ENCODE assay signal across 31 cellular contexts in genomic region chr1:236602171-236602570, GRCh38. TPM values are rescaled to one million over a fixed set of nuclear protein-coding genes. Genes with fewer than 3 reads are reported as not detected.
DNase-seq lines count a peak whose midpoint lies in the region; ATAC-seq, FAIRE-seq and TF ChIP-seq lines count a peak whose summit lies in the region.
"Had no signal": no experiment of that assay in that cellular context is flagged by ENCODE, and none has a peak within 500 bp of the region (broad histone marks: within the 10 kb centered on the region; RNA-seq: fewer than 3 reads in every experiment).

No MANE protein-coding gene starts in this region.

- H2AFZ ChIP-seq in Loucy (ENCODE audit: low read length) (no peak overlapping the region), endothelial cell of umbilical vein (ENCODE audit: low read depth, low read length) (no peak overlapping the region)
- H2AFZ ChIP-seq: GM23248 had no signal

- H3K9ac ChIP-seq in Loucy (ENCODE audit: low read depth, low read length, poor library complexity, severe bottlenecking): no peak overlapping the region
- H3K9ac ChIP-seq in endothelial cell of umbilical vein (replicated peaks; ENCODE audit: extremely low read depth, insufficient read depth, low read length): no peak overlapping the region
- H3K9ac ChIP-seq: GM23248 had no signal

- intact Hi-C loops in natural killer cell (cut with micrococcal nuclease) (no loop called here), endothelial cell of umbilical vein (cut with micrococcal nuclease) (loop anchor here (10.0 kb wide), 1 partner anchor 317 kb away; the partner anchor contains the start of gene ERO1B), heart right ventricle (cut with DNase I) (loop anchor here in 5 of 10 donors (10.0 kb wide), 2 partner anchors 193 to 263 kb away; partner anchors contain the start of gene MTR (in 5 of the 5))

- H3K4me1 Mint-ChIP-seq in natural killer cell treated with Interleukin-12 subunit alpha and Interleukin-12 subunit beta and Interleukin-15 and Interleukin-18, amount 100 ng/mL, for 72 hours (ENCODE audit: low read depth in 2 of 2): peaks cover 14% of the 10 kb centered on the region in 2 donors
- peaks cover 9 to 18% of the 10 kb centered on the region in 2 donors for H3K4me1 Mint-ChIP-seq in natural killer cell
- H3K4me1 Mint-ChIP-seq in stimulated activated memory B cell treated with anti-CD40 and anti-IgM and Interleukin-4, amounts not matched to agents 10 μg/mL and 1 μg/mL and 100 μg/mL, for 72 hours: peaks cover 20% of the 10 kb centered on the region
- H3K4me1 Mint-ChIP-seq in activated CD4-positive, alpha-beta T cell treated with anti-CD3 and anti-CD28 coated beads, Interleukin-2, amount 10 ng/mL, durations not matched to agents 7 days and 5 days: peaks cover 29% of the 10 kb centered on the region

- no peaks in the 10 kb centered on the region for H3K9me3 Mint-ChIP-seq in natural killer cell treated with Interleukin-12 subunit alpha and Interleukin-12 subunit beta and Interleukin-15 and Interleukin-18, amount 100 ng/mL, for 72 hours
- H3K9me3 Mint-ChIP-seq in natural killer cell: no peaks in the 10 kb centered on the region
- no peaks in the 10 kb centered on the region for H3K9me3 Mint-ChIP-seq in stimulated activated memory B cell treated with anti-CD40 and anti-IgM and Interleukin-4, amounts not matched to agents 10 μg/mL and 1 μg/mL and 100 μg/mL, for 72 hours
- H3K9me3 Mint-ChIP-seq in activated CD4-positive, alpha-beta T cell treated with anti-CD3 and anti-CD28 coated beads, Interleukin-2, amount 10 ng/mL, durations not matched to agents 7 days and 5 days: no peaks in the 10 kb centered on the region
- H3K9me3 Mint-ChIP-seq: mesothelial cell of epicardium; naive thymus-derived CD8-positive, alpha-beta T cell had no signal

- no peaks in the 10 kb centered on the region for H3K27me3 ChIP-seq in Loucy (ENCODE audit: insufficient read depth, low read length, poor library complexity, severe bottlenecking)
- no peaks in the 10 kb centered on the region for H3K27me3 ChIP-seq in endothelial cell of umbilical vein (ENCODE audit: control insufficient read depth in 2 of 2, insufficient read depth in 2 of 2, low read length in 2 of 2)
- no peaks in the 10 kb centered on the region for H3K27me3 ChIP-seq in heart right ventricle
- H3K27me3 ChIP-seq: ovary, upper lobe of right lung had no signal

- H3K9me1 ChIP-seq in endothelial cell of umbilical vein (replicated peaks; ENCODE audit: control insufficient read depth, extremely low read depth, insufficient read depth, low read length): no peaks in the 10 kb centered on the region

- peaks cover 12% of the 10 kb centered on the region; the same call in 1 of the 2 replicates for H3K36me3 ChIP-seq in Loucy (ENCODE audit: insufficient read depth, low read length)
- peaks cover 0 to 4% of the 10 kb centered on the region in 2 experiments for H3K36me3 ChIP-seq in endothelial cell of umbilical vein (ENCODE audit: control insufficient read depth in 2 of 2, extremely low read depth in 1 of 2, insufficient read depth in 2 of 2, low read length in 2 of 2)
- peaks cover 0 to 58% (median 14%) of the 10 kb centered on the region in 9 donors for H3K36me3 ChIP-seq in heart right ventricle
- H3K36me3 ChIP-seq: ovary had no signal

- H4K20me1 ChIP-seq in Loucy (ENCODE audit: insufficient read depth, low read length, poor library complexity, severe bottlenecking): peaks cover 9% of the 10 kb centered on the region
- H4K20me1 ChIP-seq in endothelial cell of umbilical vein (replicated peaks; ENCODE audit: control insufficient read depth, extremely low read depth, insufficient read depth, low read length): no peaks in the 10 kb centered on the region

- peak overlapping the region; percentile 97 for H3K4me3 ChIP-seq in Loucy (ENCODE audit: low read length, poor library complexity, severe bottlenecking)
- no peak overlapping the region for H3K4me3 ChIP-seq in endothelial cell of umbilical vein (replicated peaks in 1 of 3; ENCODE audit: insufficient read depth in 1 of 3, low read depth in 1 of 3, low read length in 3 of 3)
- H3K4me3 ChIP-seq in heart right ventricle: no peak overlapping the region
- H3K4me3 ChIP-seq: ovary, smooth muscle cell, upper lobe of right lung had no signal

- no peaks in the 10 kb centered on the region for H3K27me3 Mint-ChIP-seq in natural killer cell treated with Interleukin-12 subunit alpha and Interleukin-12 subunit beta and Interleukin-15 and Interleukin-18, amount 100 ng/mL, for 72 hours
- peaks cover 0 to 2% of the 10 kb centered on the region in 2 donors for H3K27me3 Mint-ChIP-seq in natural killer cell (ENCODE audit: low read depth in 2 of 2)
- no peaks in the 10 kb centered on the region for H3K27me3 Mint-ChIP-seq in stimulated activated memory B cell treated with anti-CD40 and anti-IgM and Interleukin-4, amounts not matched to agents 10 μg/mL and 1 μg/mL and 100 μg/mL, for 72 hours
- H3K27me3 Mint-ChIP-seq in activated CD4-positive, alpha-beta T cell treated with anti-CD3 and anti-CD28 coated beads, Interleukin-2, amount 10 ng/mL, durations not matched to agents 7 days and 5 days: no peaks in the 10 kb centered on the region
- H3K27me3 Mint-ChIP-seq: activated CD8-positive, alpha-beta memory T cell treated with anti-CD3 and anti-CD28 coated beads, Interleukin-2, amount 10 ng/mL, durations not matched to agents 7 days and 5 days had no signal

- DNase-seq in natural killer cell treated with Interleukin-12 subunit alpha and Interleukin-12 subunit beta and Interleukin-15 and Interleukin-18, amount 100 ng/mL, for 72 hours (ENCODE audit: low spot score): no peak
- DNase-seq in natural killer cell (no peak), endothelial cell of umbilical vein (ENCODE audit: low read depth, low spot score) (no peak), heart right ventricle (no peak), NCI-H446 treated with DMSO at 0.1 percent for 48 hours (lab: John Stamatoyannopoulos, UW) (no peak)
- DNase-seq in activated CD4-positive, alpha-beta T cell treated with anti-CD3 and anti-CD28 coated beads, Interleukin-2, amount 10 ng/mL, durations not matched to agents 7 days and 5 days: no peak
- DNase-seq: activated CD4-positive, alpha-beta T cell treated with anti-CD3 and anti-CD28 coated beads, Interleukin-2, amount 50 U/mL, for 1 hour; activated CD8-positive, alpha-beta memory T cell treated with anti-CD3 and anti-CD28 coated beads, Interleukin-2, amount 10 ng/mL, durations not matched to agents 7 days and 5 days; C1 segment of cervical spinal cord; Calu3; cerebellar nuclear complex; GM23248; left lung; naive thymus-derived CD8-positive, alpha-beta T cell; NCI-H1694 treated with DMSO at 0.1 percent for 48 hours; NCI-H524; NK-92 treated with Interleukin-12 subunit alpha and Interleukin-12 subunit beta, amount 100 ng/mL, for 24 hours; ovary; PC-3; stimulated activated CD4-positive, alpha-beta T cell treated with anti-CD3 and anti-CD28 coated beads, Interleukin-2, amount 100 ng/mL, for 24 hours; substantia nigra; T-helper 9 cell; upper lobe of right lung had no signal

- CTCF ChIA-PET in endothelial cell of umbilical vein (lab: Charles Lee): no interaction called here
- CTCF ChIA-PET in activated CD4-positive, alpha-beta T cell treated with anti-CD3 and anti-CD28 coated beads, Interleukin-2, amount 10 ng/mL, durations not matched to agents 7 days and 5 days (lab: Charles Lee): interaction anchor here (0.6 to 1.1 kb wide), 4 partner anchors 8 to 202 kb away, joined by 3 read pairs; no protein-coding TSS in a partner anchor

- no TSS peak for BruUV-seq in endothelial cell of umbilical vein (replicated peaks; lab: Mats Ljungman, UMichigan)

- H3K4me1 ChIP-seq in Loucy (ENCODE audit: insufficient read depth, low read length, poor library complexity, severe bottlenecking) (peaks cover 11% of the 10 kb centered on the region), endothelial cell of umbilical vein (ENCODE audit: control insufficient read depth, extremely low read depth, insufficient read depth, low read length) (peaks cover 14% of the 10 kb centered on the region), heart right ventricle (peaks cover 0 to 23% (median 16%) of the 10 kb centered on the region in 9 donors)

- no peaks in the 10 kb centered on the region for H3K9me2 ChIP-seq in Loucy (replicated peaks; ENCODE audit: low read depth, low read length)

- H3K36me3 Mint-ChIP-seq in natural killer cell treated with Interleukin-12 subunit alpha and Interleukin-12 subunit beta and Interleukin-15 and Interleukin-18, amount 100 ng/mL, for 72 hours: peaks cover 10% of the 10 kb centered on the region
- H3K36me3 Mint-ChIP-seq in natural killer cell: no peaks in the 10 kb centered on the region
- peaks cover 29% of the 10 kb centered on the region for H3K36me3 Mint-ChIP-seq in stimulated activated memory B cell treated with anti-CD40 and anti-IgM and Interleukin-4, amounts not matched to agents 10 μg/mL and 1 μg/mL and 100 μg/mL, for 72 hours
- H3K36me3 Mint-ChIP-seq in activated CD4-positive, alpha-beta T cell treated with anti-CD3 and anti-CD28 coated beads, Interleukin-2, amount 10 ng/mL, durations not matched to agents 7 days and 5 days (ENCODE audit: low read depth): peaks cover 35% of the 10 kb centered on the region

- no peak overlapping the region for H3K27ac ChIP-seq in endothelial cell of umbilical vein (ENCODE audit: insufficient read depth, low read depth, low read length)
- no peak overlapping the region for H3K27ac ChIP-seq in heart right ventricle
- H3K27ac ChIP-seq: GM23248, HL-60, left lung, ovary, upper lobe of right lung, WERI-Rb-1 had no signal

- H3K4me2 ChIP-seq in Loucy (ENCODE audit: low read depth, low read length, poor library complexity, severe bottlenecking) (peak overlapping the region; percentile 96), endothelial cell of umbilical vein (ENCODE audit: insufficient read depth, low read length) (no peak overlapping the region)
- H3K4me2 ChIP-seq: smooth muscle cell had no signal

- POLR2A ChIA-PET in endothelial cell of umbilical vein (lab: Charles Lee): no interaction called here
- POLR2A ChIA-PET in activated CD4-positive, alpha-beta T cell treated with anti-CD3 and anti-CD28 coated beads, Interleukin-2, amount 10 ng/mL, durations not matched to agents 7 days and 5 days (lab: Charles Lee): interaction anchor here (0.6 kb wide), 1 partner anchor 306 kb away, joined by 8 read pairs; no protein-coding TSS in a partner anchor

- dilution Hi-C loops in endothelial cell of umbilical vein (cut with MboI; ENCODE audit: extremely low pct_ligation_motif_present, low sequenced_read_pairs): no loop called here

- no peaks in the 10 kb centered on the region for H3K9me3 ChIP-seq in Loucy (ENCODE audit: insufficient read depth, low read depth, low read length)
- no peaks in the 10 kb centered on the region for H3K9me3 ChIP-seq in endothelial cell of umbilical vein (replicated peaks; ENCODE audit: control insufficient read depth, insufficient read depth, low read length)
- H3K9me3 ChIP-seq in heart right ventricle: no peaks in the 10 kb centered on the region
- H3K9me3 ChIP-seq: left lung, ovary, upper lobe of right lung had no signal

- H3K79me2 ChIP-seq in Loucy (ENCODE audit: insufficient read depth, low read length) (peaks cover 44% of the 10 kb centered on the region), endothelial cell of umbilical vein (ENCODE audit: control insufficient read depth, insufficient read depth, low read length) (peaks cover 35% of the 10 kb centered on the region)

- H3K27ac Mint-ChIP-seq in natural killer cell treated with Interleukin-12 subunit alpha and Interleukin-12 subunit beta and Interleukin-15 and Interleukin-18, amount 100 ng/mL, for 72 hours: no peak overlapping the region
- H3K27ac Mint-ChIP-seq in natural killer cell: no peak overlapping the region
- no peak overlapping the region for H3K27ac Mint-ChIP-seq in stimulated activated memory B cell treated with anti-CD40 and anti-IgM and Interleukin-4, amounts not matched to agents 10 μg/mL and 1 μg/mL and 100 μg/mL, for 72 hours
- no peak overlapping the region for H3K27ac Mint-ChIP-seq in activated CD4-positive, alpha-beta T cell treated with anti-CD3 and anti-CD28 coated beads, Interleukin-2, amount 10 ng/mL, durations not matched to agents 7 days and 5 days

- H3K4me3 Mint-ChIP-seq in natural killer cell treated with Interleukin-12 subunit alpha and Interleukin-12 subunit beta and Interleukin-15 and Interleukin-18, amount 100 ng/mL, for 72 hours: peak overlapping the region; percentile 88
- no peak overlapping the region for H3K4me3 Mint-ChIP-seq in natural killer cell
- H3K4me3 Mint-ChIP-seq in stimulated activated memory B cell treated with anti-CD40 and anti-IgM and Interleukin-4, amounts not matched to agents 10 μg/mL and 1 μg/mL and 100 μg/mL, for 72 hours: peak overlapping the region; percentile 18
- H3K4me3 Mint-ChIP-seq in activated CD4-positive, alpha-beta T cell treated with anti-CD3 and anti-CD28 coated beads, Interleukin-2, amount 10 ng/mL, durations not matched to agents 7 days and 5 days: no peak overlapping the region

- H3F3A ChIP-seq in Loucy (ENCODE audit: low read depth): no peaks in the 10 kb centered on the region

- TF ChIP-seq CTCF in natural killer cell (IDR thresholded peaks at IDR 0.05) (no peak), Loucy (conservative IDR thresholded peaks at IDR 0.05; ENCODE audit: low read length) (no peak), endothelial cell of umbilical vein (IDR thresholded peaks at IDR 0.05; ENCODE audit: extremely low read depth in 1 of 2, insufficient read depth in 1 of 2, low read depth in 1 of 2, low read length in 2 of 2) (no peak), heart right ventricle (IDR thresholded peaks at IDR 0.05) (no peak)

- ATAC-seq in natural killer cell treated with Interleukin-12 subunit alpha and Interleukin-12 subunit beta and Interleukin-15 and Interleukin-18, amount 100 ng/mL, for 72 hours: no peak
- ATAC-seq in natural killer cell (no peak), heart right ventricle (no peak)
- no peak for ATAC-seq in stimulated activated memory B cell treated with anti-CD40 and anti-IgM and Interleukin-4, amounts not matched to agents 10 μg/mL and 1 μg/mL and 100 μg/mL, for 72 hours
- ATAC-seq: activated CD8-positive, alpha-beta memory T cell treated with anti-CD3 and anti-CD28 coated beads, Interleukin-2, amount 10 ng/mL, durations not matched to agents 7 days and 5 days; left lung; naive thymus-derived CD8-positive, alpha-beta T cell; PC-3; upper lobe of right lung had no signal

- no peak for TF ChIP-seq POLR2A in endothelial cell of umbilical vein (IDR thresholded peaks at IDR 0.05; ENCODE audit: low read depth, low read length)

- FAIRE-seq in endothelial cell of umbilical vein (lab: Jason Lieb, UNC): peak; percentile 35
- FAIRE-seq: GM12892, islet of Langerhans had no signal

RNA-seq across cellular contexts. Expression of gene HEATR1, which starts 2.1 kb away (rescaled TPM):
- total RNA-seq in natural killer cell treated with Interleukin-12 subunit alpha and Interleukin-12 subunit beta and Interleukin-15 and Interleukin-18, amount 100 ng/mL, for 72 hours: 100 to 1,000 TPM in 1 of 2 donors, 10 to 100 TPM in 1; 50.8 to 107 TPM
- total RNA-seq in natural killer cell (10 to 100 TPM; 29.0 to 43.0 (median 35.3) TPM), endothelial cell of umbilical vein (53.8 and 62.0 TPM in 2 replicates), heart right ventricle (10 to 100 TPM in 7 of 10 donors, 1 to 10 TPM in 3; 7.8 to 15.5 (median 10.8) TPM)
- polyA plus RNA-seq in endothelial cell of umbilical vein (6.2 and 8.4 TPM in 2 replicates), heart right ventricle (1 to 10 TPM; 2.2 to 3.9 TPM)
- 7.7 and 8.0 TPM in 2 replicates for polyA plus RNA-seq in endothelial cell of umbilical vein (2011; cell fraction: cytosol; rRNA removed)
- polyA plus RNA-seq in endothelial cell of umbilical vein (2011; cell fraction: nucleus; rRNA removed): 38.9 and 47.3 TPM in 2 replicates
- polyA plus RNA-seq in endothelial cell of umbilical vein (2012): 21.8 and 37.4 TPM in 2 replicates
- 80.0 and 85.7 TPM in 2 replicates for polyA minus RNA-seq in endothelial cell of umbilical vein
- 49.4 TPM for polyA minus RNA-seq in endothelial cell of umbilical vein (2011; cell fraction: cytosol; rRNA and poly(A)+ RNA removed)
- 65.3 and 104 TPM in 2 replicates for polyA minus RNA-seq in endothelial cell of umbilical vein (2011; cell fraction: nucleus; rRNA and poly(A)+ RNA removed)
- 10 to 100 TPM; 45.6 to 48.2 TPM for total RNA-seq in activated CD4-positive, alpha-beta T cell treated with anti-CD3 and anti-CD28 coated beads, Interleukin-2, amount 10 ng/mL, durations not matched to agents 7 days and 5 days

Comparison
In these comparisons a context has a peak if more than half of its experiments do, and no peak if none do; other contexts are left out.
1. H3K4me3 Mint-ChIP-seq: peak in natural killer cell treated with Interleukin-12 subunit alpha and Interleukin-12 subunit beta and Interleukin-15 and Interleukin-18, amount 100 ng/mL, for 72 hours (single experiment) and stimulated activated memory B cell treated with anti-CD40 and anti-IgM and Interleukin-4, amounts not matched to agents 10 μg/mL and 1 μg/mL and 100 μg/mL, for 72 hours (single experiment); none in natural killer cell (single experiment) and activated CD4-positive, alpha-beta T cell treated with anti-CD3 and anti-CD28 coated beads, Interleukin-2, amount 10 ng/mL, durations not matched to agents 7 days and 5 days (single experiment).